Comparison of ENCODE assay signal across 8 cellular contexts in genomic region chr5:140261403-140262171, GRCh38. TPM values are rescaled to one million over a fixed set of nuclear protein-coding genes. Genes with fewer than 3 reads are reported as not detected.
A peak's percentile ranks its signal among the peaks of the same experiment; 100 is the strongest.
DNase-seq lines count a peak whose midpoint lies in the region; ATAC-seq and TF ChIP-seq lines count a peak whose summit lies in the region.

No MANE protein-coding gene starts in this region.

- TF ChIP-seq CTCF in CD14-positive monocyte (IDR thresholded peaks at IDR 0.05), result no peak
- peak; percentile 18 for TF ChIP-seq CTCF in fibroblast of pulmonary artery (IDR thresholded peaks at IDR 0.05; ENCODE audit: low read length, missing control alignments)
- no peak for TF ChIP-seq CTCF in neutrophil (IDR thresholded peaks at IDR 0.05)

- peaks cover 6 to 7% of the 10 kb centered on the region in 2 experiments for H3K4me1 ChIP-seq in neutrophil (ENCODE audit: control insufficient read depth in 1 of 2, insufficient read depth in 1 of 2, low read depth in 1 of 2, low read length in 1 of 2)

- H3K4me3 Mint-ChIP-seq in CD14-positive monocyte, result no peak overlapping the region

- H3K36me3 Mint-ChIP-seq in CD14-positive monocyte, result peaks cover 50 to 57% of the 10 kb centered on the region in 2 donors

- no peak for ATAC-seq in GM18909 (IDR thresholded peaks at IDR 0.05; ENCODE audit: poor library complexity, unreplicated experiment)
- ATAC-seq in GM18868 (IDR thresholded peaks at IDR 0.05; ENCODE audit: unreplicated experiment), result no peak

- peaks cover 46% of the 10 kb centered on the region for H3K36me3 ChIP-seq in neutrophil

- intact Hi-C loops in CD14-positive monocyte (cut with micrococcal nuclease), result loop anchor here (2.0 to 5.0 kb wide), 2 partner anchors 17 to 61 kb away; no protein-coding TSS in a partner anchor

- peaks cover 40% of the 10 kb centered on the region for H3K4me1 Mint-ChIP-seq in CD14-positive monocyte

- H3K27me3 Mint-ChIP-seq in CD14-positive monocyte (ENCODE audit: low read depth in 3 of 3), result peaks cover 0 to 3% (median 1%) of the 10 kb centered on the region in 3 donors

- H3K27me3 ChIP-seq in neutrophil, result no peaks in the 10 kb centered on the region

- no peak overlapping the region for H3K4me3 ChIP-seq in fibroblast of pulmonary artery (replicated peaks; ENCODE audit: low read depth, low read length)
- no peak overlapping the region for H3K4me3 ChIP-seq in neutrophil (ENCODE audit: low read depth in 1 of 2, low read length in 1 of 2)

- DNase-seq in CD14-positive monocyte (ENCODE audit: low spot score) (peak; percentile 96), HuH-7 (ENCODE audit: low spot score) (peak; percentile 57), T1000 (lab: John Stamatoyannopoulos, UW) (peak; percentile 53), fibroblast of pulmonary artery (ENCODE audit: low read depth) (peak; percentile 86), NCI-H2171 treated with DMSO at 0.1 percent for 48 hours (lab: John Stamatoyannopoulos, UW) (no peak)

- H3K27ac ChIP-seq in neutrophil, result peak overlapping the region; percentile 3

- H3K27ac Mint-ChIP-seq in CD14-positive monocyte, result peak overlapping the region; percentile 88 to 96 (median 93)

- no peaks in the 10 kb centered on the region for H3K9me3 Mint-ChIP-seq in CD14-positive monocyte

- no peaks in the 10 kb centered on the region for H3K9me3 ChIP-seq in neutrophil

RNA-seq across cellular contexts. Expression of gene PFDN1, which starts 41.3 kb away (rescaled TPM):
- 100 to 1,000 TPM in 1 of 2 donors, 10 to 100 TPM in 1; 82.2 to 105 TPM for polyA plus RNA-seq in CD14-positive monocyte
